8 cellular contexts compared by ENCODE assay signal in genomic region chr17:44672479-44673093, GRCh38. TPM values are rescaled to one million over a fixed set of nuclear protein-coding genes. Genes with fewer than 3 reads are reported as not detected.
DNase-seq lines count a peak whose midpoint lies in the region; ATAC-seq and TF ChIP-seq lines count a peak whose summit lies in the region.

No MANE protein-coding gene starts in this region.

- no peak overlapping the region for H3K4me2 ChIP-seq in PC-3 (ENCODE audit: low read length)

- H3K36me3 ChIP-seq in cardiac muscle cell = no peaks in the 10 kb centered on the region
- no peaks in the 10 kb centered on the region for H3K36me3 ChIP-seq in PC-3 (ENCODE audit: low read depth, low read length)
- H3K36me3 ChIP-seq in upper lobe of left lung = peaks cover 0 to under 1% (median 0%) of the 10 kb centered on the region in 4 donors

- ATAC-seq in Right ventricle myocardium inferior = no peak
- peak; percentile 51; the same call in 1 of the 2 replicates for ATAC-seq in PC-3
- ATAC-seq in upper lobe of left lung (ENCODE audit: low FRiP score in 2 of 2) = no peak
- ATAC-seq in GM19324 (IDR thresholded peaks at IDR 0.05; ENCODE audit: low FRiP score, unreplicated experiment) = no peak

- intact Hi-C loops in Right ventricle myocardium inferior (cut with DNase I) = loop anchor here (1.0 kb wide), 1 partner anchor 139 kb away; no protein-coding TSS in a partner anchor
- intact Hi-C loops in PC-3 (cut with micrococcal nuclease) = loop anchor here (1.0 kb wide), 1 partner anchor 139 kb away; no protein-coding TSS in a partner anchor

- POLR2A ChIA-PET in PC-3 (lab: Charles Lee; ENCODE audit: unreplicated experiment) = no interaction called here

- H3K9me2 ChIP-seq in PC-3 (replicated peaks; ENCODE audit: low read length) = no peaks in the 10 kb centered on the region

- H3K9ac ChIP-seq in PC-3 (ENCODE audit: low read length) = no peak overlapping the region

- H3K79me2 ChIP-seq in PC-3 (ENCODE audit: low read length) = no peaks in the 10 kb centered on the region

- H3K4me3 ChIP-seq in cardiac muscle cell (no peak overlapping the region), PC-3 (ENCODE audit: low read length) (no peak overlapping the region), upper lobe of left lung (no peak overlapping the region)

- DNase-seq in cardiac muscle cell (ENCODE audit: low read depth in 1 of 2, low spot score in 1 of 2) (peak; percentile 32 to 52), Right ventricle myocardium inferior (ENCODE audit: missing footprints) (no peak), PC-3 (peak; percentile 63), erythroblast (lab: John Stamatoyannopoulos, UW) (peak; percentile 10 to 43), upper lobe of left lung (no peak)
- DNase-seq in effector CD4-positive, alpha-beta T cell = no peak
- no peak for DNase-seq in stimulated activated CD4-positive, alpha-beta T cell treated with anti-CD3 and anti-CD28 coated beads, Interleukin-12 subunit alpha, Interleukin-12 subunit beta, amount 100 ng/mL, for 4 hours

- BruUV-seq in PC-3 (replicated peaks; lab: Mats Ljungman, UMichigan) = no TSS peak

- no peaks in the 10 kb centered on the region for H3K4me1 ChIP-seq in cardiac muscle cell (ENCODE audit: low read depth)
- H3K4me1 ChIP-seq in PC-3 (ENCODE audit: insufficient read depth, low read length) = 0 out of 2 replicates have a peak, but pooled peaks cover 2% of the 10 kb centered on the region
- H3K4me1 ChIP-seq in upper lobe of left lung = no peaks in the 10 kb centered on the region

- TF ChIP-seq POLR2A in erythroblast (IDR thresholded peaks at IDR 0.05; ENCODE audit: low read length) (no peak), upper lobe of left lung (IDR thresholded peaks at IDR 0.05) (no peak)

- TF ChIP-seq CTCF in cardiac muscle cell (IDR thresholded peaks at IDR 0.05; ENCODE audit: low read depth, low read length) (peak; percentile 68), PC-3 (conservative IDR thresholded peaks at IDR 0.05; ENCODE audit: low read depth, low read length) (peak; percentile 94), upper lobe of left lung (IDR thresholded peaks at IDR 0.05) (peak in 5 of 6 experiments; percentile 25 to 36 (median 27))

- no peaks in the 10 kb centered on the region for H4K20me1 ChIP-seq in PC-3 (ENCODE audit: low read length)

- H3K27me3 ChIP-seq in cardiac muscle cell (no peaks in the 10 kb centered on the region), PC-3 (ENCODE audit: low read length) (no peaks in the 10 kb centered on the region), upper lobe of left lung (no peaks in the 10 kb centered on the region)

- H3K27ac ChIP-seq in cardiac muscle cell = no peak overlapping the region
- H3K27ac ChIP-seq in PC-3 (ENCODE audit: low read length) = no peak overlapping the region
- H3K27ac ChIP-seq in upper lobe of left lung = no peak overlapping the region

- no peak overlapping the region for H2AFZ ChIP-seq in PC-3 (ENCODE audit: low read length)

- no peaks in the 10 kb centered on the region for H3F3A ChIP-seq in PC-3 (ENCODE audit: low read length, unreplicated experiment)

- CTCF ChIA-PET in PC-3 (lab: Charles Lee) = interaction anchor here (0.7 kb wide), 1 partner anchor 60 kb away, joined by 3 read pairs; no protein-coding TSS in a partner anchor

- TF ChIP-seq EP300 in upper lobe of left lung (IDR thresholded peaks at IDR 0.05) = no peak

- no peaks in the 10 kb centered on the region for H3K9me3 ChIP-seq in cardiac muscle cell (ENCODE audit: low read depth)
- no peaks in the 10 kb centered on the region for H3K9me3 ChIP-seq in PC-3 (ENCODE audit: low read length)
- H3K9me3 ChIP-seq in upper lobe of left lung = no peaks in the 10 kb centered on the region

RNA-seq across cellular contexts. Expression of gene MEIOC, which starts 16.3 kb away (rescaled TPM):
- total RNA-seq in cardiac muscle cell (0.21 and 0.46 TPM in 2 replicates), Right ventricle myocardium inferior (0.11 TPM), PC-3 (2014; rRNA removed) (not detected in 2 replicates), upper lobe of left lung (under 1 TPM in 1 of 6 donors, not detected in 5; 0.17 TPM)
- polyA plus RNA-seq in cardiac muscle cell = 1.1 and 2.3 TPM in 2 replicates

RNA-seq across cellular contexts. Expression of gene CCDC43, which starts 17.0 kb away (rescaled TPM):
- total RNA-seq in cardiac muscle cell = 31.0 and 33.4 TPM in 2 replicates
- 27.7 and 39.2 TPM in 2 replicates for polyA plus RNA-seq in cardiac muscle cell
- total RNA-seq in Right ventricle myocardium inferior = 25.6 TPM
- total RNA-seq in PC-3 (2014; rRNA removed) = 50.4 and 51.0 TPM in 2 replicates
- total RNA-seq in upper lobe of left lung = 10 to 100 TPM; 11.5 to 26.2 (median 17.0) TPM

RNA-seq across cellular contexts. Expression of gene DBF4B, which starts 35.9 kb away (rescaled TPM):
- 12.2 and 26.8 TPM in 2 replicates for total RNA-seq in cardiac muscle cell
- polyA plus RNA-seq in cardiac muscle cell = 15.3 and 23.2 TPM in 2 replicates
- total RNA-seq in Right ventricle myocardium inferior = 3.8 TPM
- total RNA-seq in PC-3 (2014; rRNA removed) = 17.9 and 28.6 TPM in 2 replicates
- 1 to 10 TPM; 2.0 to 8.4 (median 4.5) TPM for total RNA-seq in upper lobe of left lung

Comparison
In these comparisons a context has a peak if more than half of its experiments do, and no peak if none do; other contexts are left out.
1. DNase-seq: peak in cardiac muscle cell (2 of 2), PC-3 (single experiment) and erythroblast (2 of 2); none in Right ventricle myocardium inferior (single experiment), upper lobe of left lung (0 of 2), effector CD4-positive, alpha-beta T cell (single experiment) and stimulated activated CD4-positive, alpha-beta T cell treated with anti-CD3 and anti-CD28 coated beads, Interleukin-12 subunit alpha, Interleukin-12 subunit beta, amount 100 ng/mL, for 4 hours (single experiment).
2. CTCF ChIP-seq: peak in every context shown above with its lines; median percentile 94 in PC-3; 68 in cardiac muscle cell; 27 in upper lobe of left lung.